Comparison of ENCODE assay signal across 16 cellular contexts in the genomic region with DNA sequence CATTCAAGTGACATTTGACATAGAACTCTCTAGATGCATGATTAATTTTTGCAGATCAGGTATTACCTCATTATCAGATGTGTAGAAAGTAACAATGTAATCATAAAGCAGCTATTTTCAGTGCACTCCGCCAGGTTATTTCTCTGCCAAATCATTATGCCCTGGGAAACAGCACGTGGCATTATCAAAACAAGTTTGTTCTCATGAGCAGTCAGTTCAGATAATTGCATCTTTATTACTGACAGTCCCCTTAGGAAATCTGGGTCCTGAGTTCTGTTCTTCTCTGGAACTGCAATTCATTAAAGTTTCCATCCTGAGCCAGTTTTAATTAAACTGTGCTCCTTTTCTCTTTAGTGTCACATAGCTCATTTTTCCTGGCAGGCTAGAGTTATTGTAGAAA.
DNase-seq lines count a peak whose midpoint lies in the region; ATAC-seq, FAIRE-seq and TF ChIP-seq lines count a peak whose summit lies in the region.
"Had no signal": no experiment of that assay in that cellular context is flagged by ENCODE, and none has a peak within 500 bp of the region (broad histone marks: within the 10 kb centered on the region; RNA-seq: fewer than 3 reads in every experiment).

No MANE protein-coding gene starts in this region.

- no peak overlapping the region for H2BK5ac ChIP-seq in mesenchymal stem cell (ENCODE audit: low read depth, low read length, poor library complexity, severe bottlenecking)

- no peak overlapping the region for H3K4me3 Mint-ChIP-seq in activated CD8-positive, alpha-beta memory T cell treated with anti-CD3 and anti-CD28 coated beads, Interleukin-2, amount 10 ng/mL, durations not matched to agents 7 days and 5 days
- H3K4me3 Mint-ChIP-seq: H9, IgD-negative memory B cell had no signal

- H3K23ac ChIP-seq in mesenchymal stem cell (ENCODE audit: low read length in 2 of 2) = no peak overlapping the region

- H3K9me1 ChIP-seq in endothelial cell of umbilical vein (replicated peaks; ENCODE audit: control insufficient read depth, extremely low read depth, insufficient read depth, low read length) = no peaks in the 10 kb centered on the region

- TF ChIP-seq CTCF in endothelial cell of umbilical vein (IDR thresholded peaks at IDR 0.05; ENCODE audit: extremely low read depth in 1 of 2, insufficient read depth in 1 of 2, low read depth in 1 of 2, low read length in 2 of 2) = no peak

- H3K9me3 ChIP-seq in endothelial cell of umbilical vein (replicated peaks; ENCODE audit: control insufficient read depth, insufficient read depth, low read length) (no peaks in the 10 kb centered on the region), mesenchymal stem cell (ENCODE audit: control insufficient read depth, low read length) (no peaks in the 10 kb centered on the region)

- no peaks in the 10 kb centered on the region for H3K36me3 ChIP-seq in endothelial cell of umbilical vein (ENCODE audit: control insufficient read depth in 2 of 2, extremely low read depth in 1 of 2, insufficient read depth in 2 of 2, low read length in 2 of 2)
- no peaks in the 10 kb centered on the region for H3K36me3 ChIP-seq in mesenchymal stem cell (ENCODE audit: control insufficient read depth in 1 of 2, insufficient read depth in 2 of 2, low read depth in 1 of 2, low read length in 2 of 2)

- no peak overlapping the region for H2BK12ac ChIP-seq in mesenchymal stem cell (ENCODE audit: low read length in 2 of 2)

- no peak overlapping the region for H2BK120ac ChIP-seq in mesenchymal stem cell (ENCODE audit: low read depth, low read length)

- intact Hi-C loops in endothelial cell of umbilical vein (cut with micrococcal nuclease) = no loop called here

- BruUV-seq in endothelial cell of umbilical vein (replicated peaks; lab: Mats Ljungman, UMichigan) = no TSS peak

- H3K9me3 Mint-ChIP-seq in activated CD8-positive, alpha-beta memory T cell treated with anti-CD3 and anti-CD28 coated beads, Interleukin-2, amount 10 ng/mL, durations not matched to agents 7 days and 5 days (ENCODE audit: low read depth) = no peaks in the 10 kb centered on the region
- H3K9me3 Mint-ChIP-seq: IgD-negative memory B cell had no signal

- dilution Hi-C loops in endothelial cell of umbilical vein (cut with MboI; ENCODE audit: extremely low pct_ligation_motif_present, low sequenced_read_pairs) = no loop called here

- H3K18ac ChIP-seq in mesenchymal stem cell (ENCODE audit: low read depth in 1 of 2, low read length in 2 of 2) = no peak overlapping the region

- H2AK5ac ChIP-seq in mesenchymal stem cell (ENCODE audit: low read length, severe bottlenecking) = no peak overlapping the region

- no peaks in the 10 kb centered on the region for H3K79me2 ChIP-seq in endothelial cell of umbilical vein (ENCODE audit: control insufficient read depth, insufficient read depth, low read length)

- H3K27ac ChIP-seq in endothelial cell of umbilical vein (ENCODE audit: insufficient read depth, low read depth, low read length) (no peak overlapping the region), mesenchymal stem cell (ENCODE audit: low read length, poor library complexity, severe bottlenecking) (no peak overlapping the region)
- H3K27ac ChIP-seq: PC-9 had no signal

- no peak for FAIRE-seq in endothelial cell of umbilical vein (lab: Jason Lieb, UNC)

- DNase-seq in COLO829 (ENCODE audit: low spot score) = peak; percentile 42
- peak; percentile 68 for DNase-seq in SK-MEL-5 (ENCODE audit: low read depth, low spot score)
- DNase-seq in endothelial cell of umbilical vein (ENCODE audit: low read depth, low spot score) = peak; percentile 66
- DNase-seq in mesenchymal stem cell = no peak
- DNase-seq in activated CD8-positive, alpha-beta memory T cell treated with anti-CD3 and anti-CD28 coated beads, Interleukin-2, amount 10 ng/mL, durations not matched to agents 7 days and 5 days = no peak
- DNase-seq in NCI-H69 (lab: John Stamatoyannopoulos, UW) = no peak
- DNase-seq: H9, NCI-H1436 treated with DMSO at 0.1 percent for 48 hours, NCI-H2081 treated with DMSO at 0.1 percent for 48 hours, NCI-H2227 treated with DMSO at 0.1 percent for 48 hours, NCI-H526 treated with DMSO at 0.1 percent for 48 hours, PC-9 had no signal

- H3K4me3 ChIP-seq in endothelial cell of umbilical vein (replicated peaks in 1 of 3; ENCODE audit: insufficient read depth in 1 of 3, low read depth in 1 of 3, low read length in 3 of 3) (no peak overlapping the region), mesenchymal stem cell (ENCODE audit: insufficient read depth in 1 of 2, low read depth in 1 of 2, low read length in 2 of 2) (no peak overlapping the region)
- H3K4me3 ChIP-seq: PC-9 had no signal

- no peak for TF ChIP-seq POLR2A in endothelial cell of umbilical vein (IDR thresholded peaks at IDR 0.05; ENCODE audit: low read depth, low read length)

- H3K9ac ChIP-seq in endothelial cell of umbilical vein (replicated peaks; ENCODE audit: extremely low read depth, insufficient read depth, low read length) (no peak overlapping the region), mesenchymal stem cell (ENCODE audit: low read length) (peak overlapping the region; percentile 47)

- H4K8ac ChIP-seq in mesenchymal stem cell (ENCODE audit: low read length) = no peak overlapping the region

- in situ Hi-C loops in SK-MEL-5 (cut with HindIII; ENCODE audit: low pct_unique_long_range_greater_than_20kb, low sequenced_read_pairs) = no loop called here

- H3K27me3 Mint-ChIP-seq in activated CD8-positive, alpha-beta memory T cell treated with anti-CD3 and anti-CD28 coated beads, Interleukin-2, amount 10 ng/mL, durations not matched to agents 7 days and 5 days = peaks cover 20% of the 10 kb centered on the region

- H2BK15ac ChIP-seq in mesenchymal stem cell (ENCODE audit: low read depth, poor library complexity, severe bottlenecking) = no peak overlapping the region

- no peak for ATAC-seq in SK-N-SH treated with all-trans-retinoic acid at 6 μM for 48 hours
- no peak for ATAC-seq in activated CD8-positive, alpha-beta memory T cell treated with anti-CD3 and anti-CD28 coated beads, Interleukin-2, amount 10 ng/mL, durations not matched to agents 7 days and 5 days
- no peak for ATAC-seq in HG02938 (IDR thresholded peaks at IDR 0.05; ENCODE audit: unreplicated experiment)
- ATAC-seq: Right ventricle myocardium inferior had no signal

- no peak overlapping the region for H4K91ac ChIP-seq in mesenchymal stem cell (ENCODE audit: low read length)

- no peaks in the 10 kb centered on the region for H3K4me1 Mint-ChIP-seq in activated CD8-positive, alpha-beta memory T cell treated with anti-CD3 and anti-CD28 coated beads, Interleukin-2, amount 10 ng/mL, durations not matched to agents 7 days and 5 days
- H3K4me1 Mint-ChIP-seq: IgD-negative memory B cell had no signal

- no peak overlapping the region for H3K14ac ChIP-seq in mesenchymal stem cell (ENCODE audit: low read length in 2 of 2)

- no peaks in the 10 kb centered on the region for H4K20me1 ChIP-seq in endothelial cell of umbilical vein (replicated peaks; ENCODE audit: control insufficient read depth, extremely low read depth, insufficient read depth, low read length)

- POLR2A ChIA-PET in endothelial cell of umbilical vein (lab: Charles Lee) = no interaction called here

- no peak overlapping the region for H3K4ac ChIP-seq in mesenchymal stem cell (ENCODE audit: low read depth in 1 of 2, low read length in 2 of 2)

- CTCF ChIA-PET in endothelial cell of umbilical vein (lab: Charles Lee) = interaction anchor here (0.7 to 1.4 kb wide), 5 partner anchors 9 to 425 kb away, joined by 3 to 4 read pairs (median 3); a partner anchor contains a TSS
- CTCF ChIA-PET in activated CD8-positive, alpha-beta memory T cell treated with anti-CD3 and anti-CD28 coated beads, Interleukin-2, amount 10 ng/mL, durations not matched to agents 7 days and 5 days (lab: Charles Lee) = no interaction called here

- WGBS in mesenchymal stem cell = 85% methylated on average over 2 of the region's 2 CpGs

- H3K36me3 Mint-ChIP-seq in activated CD8-positive, alpha-beta memory T cell treated with anti-CD3 and anti-CD28 coated beads, Interleukin-2, amount 10 ng/mL, durations not matched to agents 7 days and 5 days = no peaks in the 10 kb centered on the region
- H3K36me3 Mint-ChIP-seq: IgD-negative memory B cell had no signal

- no peaks in the 10 kb centered on the region for H3K27me3 ChIP-seq in endothelial cell of umbilical vein (ENCODE audit: control insufficient read depth in 2 of 2, insufficient read depth in 2 of 2, low read length in 2 of 2)
- H3K27me3 ChIP-seq in mesenchymal stem cell (ENCODE audit: control insufficient read depth in 1 of 2, insufficient read depth in 1 of 2, low read length in 2 of 2) = no peaks in the 10 kb centered on the region

- H3K4me2 ChIP-seq in endothelial cell of umbilical vein (ENCODE audit: insufficient read depth, low read length) = no peak overlapping the region
- H3K4me2 ChIP-seq in mesenchymal stem cell (ENCODE audit: low read length, poor library complexity, severe bottlenecking) = no peak overlapping the region
- H3K4me2 ChIP-seq: PC-9 had no signal

- H2AFZ ChIP-seq in endothelial cell of umbilical vein (ENCODE audit: low read depth, low read length) (no peak overlapping the region), mesenchymal stem cell (ENCODE audit: low read depth, low read length) (no peak overlapping the region)
- H2AFZ ChIP-seq: PC-9 had no signal

- H3K79me1 ChIP-seq in mesenchymal stem cell (replicated peaks; ENCODE audit: low read length, poor library complexity, severe bottlenecking) = no peaks in the 10 kb centered on the region

- peaks cover 4% of the 10 kb centered on the region for H3K4me1 ChIP-seq in endothelial cell of umbilical vein (ENCODE audit: control insufficient read depth, extremely low read depth, insufficient read depth, low read length)
- H3K4me1 ChIP-seq in mesenchymal stem cell (ENCODE audit: control insufficient read depth, insufficient read depth, low read depth, low read length) = no peaks in the 10 kb centered on the region

- no peak overlapping the region for H3K27ac Mint-ChIP-seq in activated CD8-positive, alpha-beta memory T cell treated with anti-CD3 and anti-CD28 coated beads, Interleukin-2, amount 10 ng/mL, durations not matched to agents 7 days and 5 days
- H3K27ac Mint-ChIP-seq: H9, IgD-negative memory B cell had no signal

TF ChIP-seq in endothelial cell of umbilical vein, 7 proteins besides CTCF, POLR2A, EP300 and RAD21 (continues in another document):
- TF ChIP-seq JUN (IDR thresholded peaks at IDR 0.05; ENCODE audit: borderline replicate concordance, insufficient read depth, insufficient read length, low read depth) = no peak
- TF ChIP-seq EZH2 (IDR thresholded peaks at IDR 0.05; ENCODE audit: borderline replicate concordance, low read depth, low read length, severe bottlenecking) = no peak

TF ChIP-seq in SK-N-SH treated with all-trans-retinoic acid at 6 μM for 48 hours, 23 proteins besides CTCF, POLR2A, EP300 and RAD21 (continues in another document):
- TF ChIP-seq ARNTL (CRISPR knock-in tag; IDR thresholded peaks at IDR 0.05; ENCODE audit: borderline replicate concordance, low read depth) = no peak

Comparison
In these comparisons a context has a peak if more than half of its experiments do, and no peak if none do; other contexts are left out.
1. DNase-seq: peak in COLO829 (single experiment), SK-MEL-5 (single experiment) and endothelial cell of umbilical vein (single experiment); none in mesenchymal stem cell (single experiment), activated CD8-positive, alpha-beta memory T cell treated with anti-CD3 and anti-CD28 coated beads, Interleukin-2, amount 10 ng/mL, durations not matched to agents 7 days and 5 days (single experiment) and NCI-H69 (single experiment).